ENCODE assay signal across 17 cellular contexts in genomic region chr11:66845143-66845875, GRCh38. TPM values are rescaled to one million over a fixed set of nuclear protein-coding genes. Genes with fewer than 3 reads are reported as not detected.
DNase-seq lines count a peak whose midpoint lies in the region; ATAC-seq and TF ChIP-seq lines count a peak whose summit lies in the region.
"Had no signal": no experiment of that assay in that cellular context is flagged by ENCODE, and none has a peak within 500 bp of the region (broad histone marks: within the 10 kb centered on the region; RNA-seq: fewer than 3 reads in every experiment).

No MANE protein-coding gene starts in this region.

- POLR2A ChIA-PET in activated B cell treated with CpG ODN at 0.5 μM for 24 hours (lab: Charles Lee): interaction anchor here (0.6 to 7.4 kb wide), 3 partner anchors 8 to 354 kb away, joined by 3 to 123 read pairs (median 5); no protein-coding TSS in a partner anchor

- H3K9ac ChIP-seq in GM23248: no peak overlapping the region

- intact Hi-C loops in activated CD4-positive, alpha-beta T cell treated with anti-CD3 and anti-CD28 coated beads, Interleukin-2, amount 10 ng/mL, durations not matched to agents 24 days and 14 days (cut with micrococcal nuclease): no loop called here
- intact Hi-C loops in activated B cell treated with CpG ODN at 0.5 μM for 24 hours (cut with micrococcal nuclease): loop anchor here (10.0 kb wide), 1 partner anchor 301 kb away; the partner anchor contains the start of genes ACTN3 and ZDHHC24

- H3K36me3 Mint-ChIP-seq in activated CD4-positive, alpha-beta T cell treated with anti-CD3 and anti-CD28 coated beads, Interleukin-2, amount 10 ng/mL, durations not matched to agents 24 days and 14 days (ENCODE audit: low read depth): peaks cover 26% of the 10 kb centered on the region
- H3K36me3 Mint-ChIP-seq in activated B cell treated with CpG ODN at 0.5 μM for 24 hours (ENCODE audit: low read depth): peaks cover 28% of the 10 kb centered on the region
- H3K36me3 Mint-ChIP-seq in stimulated activated effector memory CD8-positive, alpha-beta T cell treated with anti-CD3 and anti-CD28 coated beads, Interleukin-12 subunit alpha, Interleukin-12 subunit beta, amount 100 ng/mL, for 72 hours: peaks cover 51% of the 10 kb centered on the region

- H3K79me2 ChIP-seq in GM23248 (ENCODE audit: insufficient read depth): peaks cover 55% of the 10 kb centered on the region

- CTCF ChIA-PET in activated B cell treated with CpG ODN at 0.5 μM for 24 hours (lab: Charles Lee): interaction anchor here (1.0 to 1.3 kb wide), 2 partner anchors 13 to 266 kb away, joined by 3 read pairs; no protein-coding TSS in a partner anchor

- no peak for ATAC-seq in activated B cell treated with CpG ODN at 0.5 μM for 24 hours (ENCODE audit: low read depth)
- no peak for ATAC-seq in stimulated activated effector memory CD8-positive, alpha-beta T cell treated with anti-CD3 and anti-CD28 coated beads, Interleukin-12 subunit alpha, Interleukin-12 subunit beta, amount 100 ng/mL, for 72 hours
- ATAC-seq in HG02759 (IDR thresholded peaks at IDR 0.05; ENCODE audit: unreplicated experiment): no peak
- ATAC-seq in GM18520 (IDR thresholded peaks at IDR 0.05; ENCODE audit: unreplicated experiment): no peak
- ATAC-seq: heart right ventricle, left ventricle myocardium superior, Right ventricle myocardium inferior had no signal

- H3F3A ChIP-seq in GM23248 (ENCODE audit: insufficient read depth): no peaks in the 10 kb centered on the region

- H3K27ac Mint-ChIP-seq in activated CD4-positive, alpha-beta T cell treated with anti-CD3 and anti-CD28 coated beads, Interleukin-2, amount 10 ng/mL, durations not matched to agents 24 days and 14 days: peak overlapping the region; percentile 96
- no peak overlapping the region for H3K27ac Mint-ChIP-seq in activated B cell treated with CpG ODN at 0.5 μM for 24 hours
- H3K27ac Mint-ChIP-seq in stimulated activated effector memory CD8-positive, alpha-beta T cell treated with anti-CD3 and anti-CD28 coated beads, Interleukin-12 subunit alpha, Interleukin-12 subunit beta, amount 100 ng/mL, for 72 hours: peak overlapping the region; percentile 99

- peaks cover 14% of the 10 kb centered on the region; the same call in 1 of the 2 replicates for H3K4me1 ChIP-seq in GM23248 (ENCODE audit: insufficient read depth)

- no peak overlapping the region for H3K4me3 ChIP-seq in GM23248
- H3K4me3 ChIP-seq: prostate gland had no signal

- no peak for TF ChIP-seq CTCF in activated B cell treated with CpG ODN at 0.5 μM for 24 hours (IDR thresholded peaks at IDR 0.05)

- H4K20me1 ChIP-seq in GM23248 (ENCODE audit: insufficient read depth): no peaks in the 10 kb centered on the region

- no peak overlapping the region for H2AFZ ChIP-seq in GM23248

- 82 to 86% methylated on average over 15 of the region's 15 CpGs for WGBS in GM23248 (ENCODE audit: low coverage in 1 of 2, low lambda C conversion rate in 2 of 2, missing lambda C conversion rate in 2 of 2), 2 experiments

- no peaks in the 10 kb centered on the region for H3K9me2 ChIP-seq in GM23248 (ENCODE audit: insufficient read depth)

- no peak overlapping the region for H3K27ac ChIP-seq in GM23248
- H3K27ac ChIP-seq: prostate gland had no signal

- no peaks in the 10 kb centered on the region for H3K27me3 Mint-ChIP-seq in activated CD4-positive, alpha-beta T cell treated with anti-CD3 and anti-CD28 coated beads, Interleukin-2, amount 10 ng/mL, durations not matched to agents 24 days and 14 days
- H3K27me3 Mint-ChIP-seq in activated B cell treated with CpG ODN at 0.5 μM for 24 hours: no peaks in the 10 kb centered on the region

- peak overlapping the region; percentile 91 for H3K4me3 Mint-ChIP-seq in activated CD4-positive, alpha-beta T cell treated with anti-CD3 and anti-CD28 coated beads, Interleukin-2, amount 10 ng/mL, durations not matched to agents 24 days and 14 days
- peak overlapping the region; percentile 30 for H3K4me3 Mint-ChIP-seq in activated B cell treated with CpG ODN at 0.5 μM for 24 hours
- H3K4me3 Mint-ChIP-seq in stimulated activated effector memory CD8-positive, alpha-beta T cell treated with anti-CD3 and anti-CD28 coated beads, Interleukin-12 subunit alpha, Interleukin-12 subunit beta, amount 100 ng/mL, for 72 hours: peak overlapping the region; percentile 97

- peak; percentile 55 for DNase-seq in activated CD4-positive, alpha-beta T cell treated with anti-CD3 and anti-CD28 coated beads, Interleukin-2, amount 10 ng/mL, durations not matched to agents 24 days and 14 days
- no peak for DNase-seq in activated CD4-positive, alpha-beta T cell treated with anti-CD3 and anti-CD28 coated beads, Interleukin-2, amount 50 U/mL, for 4 hours
- no peak for DNase-seq in activated B cell treated with CpG ODN at 0.5 μM for 24 hours
- DNase-seq in hepatic stellate cell (ENCODE audit: low spot score): peak; percentile 1
- no peak for DNase-seq in stimulated activated effector memory CD8-positive, alpha-beta T cell treated with anti-CD3 and anti-CD28 coated beads, Interleukin-12 subunit alpha, Interleukin-12 subunit beta, amount 100 ng/mL, for 72 hours (ENCODE audit: low spot score in 2 of 2)
- no peak for DNase-seq in GM23248
- DNase-seq: activated CD4-positive, CD25-positive, alpha-beta regulatory T cell; heart right ventricle; NCI-H1048; NCI-H510A treated with DMSO at 0.1 percent for 48 hours; stimulated activated CD4-positive, alpha-beta T cell treated with anti-CD3 and anti-CD28 coated beads, Interleukin-4, amount 100 ng/mL, for 24 hours; substantia nigra had no signal

- no peaks in the 10 kb centered on the region for H3K27me3 ChIP-seq in GM23248 (replicated peaks; ENCODE audit: insufficient read depth)
- H3K27me3 ChIP-seq: heart right ventricle had no signal

- no peaks in the 10 kb centered on the region for H3K9me3 Mint-ChIP-seq in activated CD4-positive, alpha-beta T cell treated with anti-CD3 and anti-CD28 coated beads, Interleukin-2, amount 10 ng/mL, durations not matched to agents 24 days and 14 days
- H3K9me3 Mint-ChIP-seq in activated B cell treated with CpG ODN at 0.5 μM for 24 hours: no peaks in the 10 kb centered on the region
- H3K9me3 Mint-ChIP-seq in stimulated activated effector memory CD8-positive, alpha-beta T cell treated with anti-CD3 and anti-CD28 coated beads, Interleukin-12 subunit alpha, Interleukin-12 subunit beta, amount 100 ng/mL, for 72 hours: no peaks in the 10 kb centered on the region

- H3K9me3 ChIP-seq in GM23248 (ENCODE audit: low read depth): no peaks in the 10 kb centered on the region
- H3K9me3 ChIP-seq: heart right ventricle, prostate gland had no signal

- no peak overlapping the region for H3K4me2 ChIP-seq in GM23248 (ENCODE audit: unreplicated experiment)

- no peaks in the 10 kb centered on the region for H3K36me3 ChIP-seq in GM23248 (ENCODE audit: low read depth)
- H3K36me3 ChIP-seq: prostate gland had no signal

- peaks cover 32% of the 10 kb centered on the region for H3K4me1 Mint-ChIP-seq in activated CD4-positive, alpha-beta T cell treated with anti-CD3 and anti-CD28 coated beads, Interleukin-2, amount 10 ng/mL, durations not matched to agents 24 days and 14 days
- peaks cover 32% of the 10 kb centered on the region for H3K4me1 Mint-ChIP-seq in activated B cell treated with CpG ODN at 0.5 μM for 24 hours
- H3K4me1 Mint-ChIP-seq in stimulated activated effector memory CD8-positive, alpha-beta T cell treated with anti-CD3 and anti-CD28 coated beads, Interleukin-12 subunit alpha, Interleukin-12 subunit beta, amount 100 ng/mL, for 72 hours: peaks cover 42% of the 10 kb centered on the region

- in situ Hi-C loops in GM23248 (cut with MboI): loop anchor here (25.0 kb wide), 1 partner anchor 258 kb away; the partner anchor contains the start of genes CCDC87 and CCS

RNA-seq across cellular contexts. Expression of gene RCE1, which starts 2.1 kb away (rescaled TPM):
- 28.5 and 32.9 TPM in 2 replicates for total RNA-seq in activated CD4-positive, alpha-beta T cell treated with anti-CD3 and anti-CD28 coated beads, Interleukin-2, amount 10 ng/mL, durations not matched to agents 24 days and 14 days
- 20.1 and 21.4 TPM in 2 replicates for total RNA-seq in activated B cell treated with CpG ODN at 0.5 μM for 24 hours
- 10.0 and 19.2 TPM in 2 replicates for total RNA-seq in GM23248 (2014; rRNA removed; shearing (Covaris generic))
- polyA plus RNA-seq in GM23248 (2016; fragmentation: Nextera tagmentation; extraction: Ambion mirVana): 15.9 and 16.6 TPM in 2 replicates

RNA-seq across cellular contexts. Expression of gene LRFN4, which starts 11.6 kb away (rescaled TPM):
- total RNA-seq in activated CD4-positive, alpha-beta T cell treated with anti-CD3 and anti-CD28 coated beads, Interleukin-2, amount 10 ng/mL, durations not matched to agents 24 days and 14 days: 51.9 and 55.6 TPM in 2 replicates
- total RNA-seq in activated B cell treated with CpG ODN at 0.5 μM for 24 hours: 3.4 and 3.8 TPM in 2 replicates
- 38.3 and 42.2 TPM in 2 replicates for total RNA-seq in GM23248 (2014; rRNA removed; shearing (Covaris generic))
- 5.4 and 5.9 TPM in 2 replicates for polyA plus RNA-seq in GM23248 (2016; fragmentation: Nextera tagmentation; extraction: Ambion mirVana)

Comparison
In these comparisons a context has a peak if more than half of its experiments do, and no peak if none do; other contexts are left out.
1. DNase-seq: peak in activated CD4-positive, alpha-beta T cell treated with anti-CD3 and anti-CD28 coated beads, Interleukin-2, amount 10 ng/mL, durations not matched to agents 24 days and 14 days (single experiment) and hepatic stellate cell (single experiment); none in activated CD4-positive, alpha-beta T cell treated with anti-CD3 and anti-CD28 coated beads, Interleukin-2, amount 50 U/mL, for 4 hours (0 of 2), activated B cell treated with CpG ODN at 0.5 μM for 24 hours (single experiment), stimulated activated effector memory CD8-positive, alpha-beta T cell treated with anti-CD3 and anti-CD28 coated beads, Interleukin-12 subunit alpha, Interleukin-12 subunit beta, amount 100 ng/mL, for 72 hours (0 of 2) and GM23248 (single experiment).
2. H3K4me3 Mint-ChIP-seq: peak in every context shown above with its lines; median percentile 97 in stimulated activated effector memory CD8-positive, alpha-beta T cell treated with anti-CD3 and anti-CD28 coated beads, Interleukin-12 subunit alpha, Interleukin-12 subunit beta, amount 100 ng/mL, for 72 hours; 91 in activated CD4-positive, alpha-beta T cell treated with anti-CD3 and anti-CD28 coated beads, Interleukin-2, amount 10 ng/mL, durations not matched to agents 24 days and 14 days; 30 in activated B cell treated with CpG ODN at 0.5 μM for 24 hours.